ENCODE assay signal across 6 cellular contexts in genomic region chr2:16063955-16064633, GRCh38.
"Had no signal": no experiment of that assay in that cellular context is flagged by ENCODE, and none has a peak within 500 bp of the region (broad histone marks: within the 10 kb centered on the region; RNA-seq: fewer than 3 reads in every experiment).

No MANE protein-coding gene starts in this region.

- H3K4me1 Mint-ChIP-seq: IgD-negative memory B cell had no signal

- DNase-seq: IMR-90, KBM-7, KG1 had no signal

- H3K36me3 Mint-ChIP-seq: IgD-negative memory B cell had no signal

- H3K27me3 Mint-ChIP-seq: IgD-negative memory B cell had no signal

- H3K4me3 Mint-ChIP-seq: IgD-negative memory B cell had no signal

- H3K27ac Mint-ChIP-seq: IgD-negative memory B cell had no signal

- ATAC-seq: HepG2, K562 had no signal

- H3K4me3 ChIP-seq: K562 had no signal
